In genomic region chr5:1709186-1709803, GRCh38 we compare ENCODE assay signal across 15 cellular contexts.
DNase-seq lines count a peak whose midpoint lies in the region; ATAC-seq and TF ChIP-seq lines count a peak whose summit lies in the region.
"Had no signal": no experiment of that assay in that cellular context is flagged by ENCODE, and none has a peak within 500 bp of the region (broad histone marks: within the 10 kb centered on the region; RNA-seq: fewer than 3 reads in every experiment).

No MANE protein-coding gene starts in this region.

- WGBS in HUES64 = 35% methylated on average over 15 of the region's 15 CpGs

- TF ChIP-seq CTCF in Calu3 (IDR thresholded peaks at IDR 0.05; ENCODE audit: unreplicated experiment) = no peak
- no peak for TF ChIP-seq CTCF in glutamatergic neuron (IDR thresholded peaks at IDR 0.05; ENCODE audit: partially characterized antibody, unreplicated experiment)
- no peak for TF ChIP-seq CTCF in osteocyte (IDR thresholded peaks at IDR 0.05)

- H3K9me3 Mint-ChIP-seq in Calu3 (ENCODE audit: low read depth, unreplicated experiment) (no peaks in the 10 kb centered on the region), glutamatergic neuron (ENCODE audit: unreplicated experiment) (peaks cover 3% of the 10 kb centered on the region), osteocyte (ENCODE audit: unreplicated experiment) (no peaks in the 10 kb centered on the region)
- H3K9me3 Mint-ChIP-seq: activated B cell treated with CpG ODN at 0.5 μM for 24 hours had no signal

- H3K36me3 Mint-ChIP-seq in Calu3 (ENCODE audit: insufficient read depth, unreplicated experiment) = no peaks in the 10 kb centered on the region
- H3K36me3 Mint-ChIP-seq in glutamatergic neuron (ENCODE audit: unreplicated experiment) = no peaks in the 10 kb centered on the region
- H3K36me3 Mint-ChIP-seq in osteocyte (ENCODE audit: unreplicated experiment) = no peaks in the 10 kb centered on the region

- H3K27me3 Mint-ChIP-seq in Calu3 (ENCODE audit: unreplicated experiment) (peaks cover 58% of the 10 kb centered on the region), glutamatergic neuron (ENCODE audit: unreplicated experiment) (peaks cover 3% of the 10 kb centered on the region), osteocyte (ENCODE audit: unreplicated experiment) (peaks cover 12% of the 10 kb centered on the region)

- intact Hi-C loops in Calu3 (cut with micrococcal nuclease; ENCODE audit: unreplicated experiment) = no loop called here

- CTCF ChIA-PET in Calu3 (lab: Charles Lee) = no interaction called here

- no peak overlapping the region for H3K27ac ChIP-seq in HUES64 (ENCODE audit: low read depth, low read length)

- H3K4me1 ChIP-seq in HUES64 (ENCODE audit: insufficient read depth, low read length) = peaks cover 8% of the 10 kb centered on the region; the same call in 1 of the 2 replicates

- H3K27me3 ChIP-seq in HUES64 (ENCODE audit: insufficient read depth, low read length) = peaks cover 9% of the 10 kb centered on the region

- H3K4me1 Mint-ChIP-seq in Calu3 (ENCODE audit: low read depth, unreplicated experiment) = peaks cover 10% of the 10 kb centered on the region
- peaks cover 8% of the 10 kb centered on the region for H3K4me1 Mint-ChIP-seq in glutamatergic neuron (ENCODE audit: low read depth, unreplicated experiment)
- no peaks in the 10 kb centered on the region for H3K4me1 Mint-ChIP-seq in osteocyte (ENCODE audit: unreplicated experiment)

- peak overlapping the region; percentile 51 for H3K4me3 Mint-ChIP-seq in Calu3 (ENCODE audit: low read depth, unreplicated experiment)
- peak overlapping the region; percentile 72 for H3K4me3 Mint-ChIP-seq in glutamatergic neuron (ENCODE audit: unreplicated experiment)
- no peak overlapping the region for H3K4me3 Mint-ChIP-seq in osteocyte (ENCODE audit: unreplicated experiment)
- H3K4me3 Mint-ChIP-seq: activated B cell treated with CpG ODN at 0.5 μM for 24 hours had no signal

- no peak for ATAC-seq in GM19351 (IDR thresholded peaks at IDR 0.05; ENCODE audit: unreplicated experiment)

- no peak for DNase-seq in Calu3
- DNase-seq in glutamatergic neuron = no peak
- DNase-seq in osteocyte (ENCODE audit: extremely low spot score, unreplicated experiment) = peak; percentile 70
- DNase-seq in activated effector memory CD4-positive, alpha-beta T cell treated with anti-CD3 and anti-CD28 coated beads, Interleukin-2, amount 50 U/mL, for 16 hours = no peak
- DNase-seq in NCI-H1436 treated with DMSO at 0.1 percent for 48 hours (lab: John Stamatoyannopoulos, UW) = no peak
- no peak for DNase-seq in iPS-NIHi7 (ENCODE audit: extremely low spot score)
- DNase-seq: activated B cell treated with CpG ODN at 0.5 μM for 24 hours; COR-L47; NCI-H1417 treated with DMSO at 0.1 percent for 48 hours; NCI-H526; nucleus accumbens; Right ventricle myocardium superior; stimulated activated CD4-positive, alpha-beta T cell treated with anti-CD3 and anti-CD28 coated beads, Interleukin-2, amount 100 ng/mL, for 48 hours had no signal

- no peaks in the 10 kb centered on the region for H3K36me3 ChIP-seq in HUES64 (ENCODE audit: insufficient read depth, low read length)

- 0 out of 2 replicates have a peak overlapping the region, but pooled peaks have one; percentile 65 for H3K9ac ChIP-seq in HUES64 (ENCODE audit: low read depth, low read length)

- H3K27ac Mint-ChIP-seq in Calu3 (ENCODE audit: unreplicated experiment) = no peak overlapping the region
- H3K27ac Mint-ChIP-seq in glutamatergic neuron (ENCODE audit: unreplicated experiment) = no peak overlapping the region
- no peak overlapping the region for H3K27ac Mint-ChIP-seq in osteocyte (ENCODE audit: unreplicated experiment)
- H3K27ac Mint-ChIP-seq: activated B cell treated with CpG ODN at 0.5 μM for 24 hours had no signal

- BruUV-seq in Calu3 (replicated peaks; lab: Mats Ljungman, UMichigan) = no TSS peak

- peak overlapping the region; percentile 55 for H3K4me3 ChIP-seq in HUES64 (ENCODE audit: low read length)

- H3K9me3 ChIP-seq in HUES64 (ENCODE audit: insufficient read depth, low read depth, low read length) = no peaks in the 10 kb centered on the region
